In genomic region chr18:62438402-62438801, GRCh38 we compare ENCODE assay signal across 17 cellular contexts.
DNase-seq lines count a peak whose midpoint lies in the region; ATAC-seq and TF ChIP-seq lines count a peak whose summit lies in the region.
"Had no signal": no experiment of that assay in that cellular context is flagged by ENCODE, and none has a peak within 500 bp of the region (broad histone marks: within the 10 kb centered on the region; RNA-seq: fewer than 3 reads in every experiment).

No MANE protein-coding gene starts in this region.

- no peak for TF ChIP-seq EP300 in gastroesophageal sphincter (IDR thresholded peaks at IDR 0.05)

- no peaks in the 10 kb centered on the region for H3K36me3 Mint-ChIP-seq in endodermal cell (ENCODE audit: low read depth)

- WGBS in gastroesophageal sphincter (ENCODE audit: low coverage in 1 of 2), 2 donors: 89 to 96% methylated on average over 8 to 12 of the region's 12 CpGs
- WGBS in endodermal cell (ENCODE audit: insufficient coverage in 1 of 2, insufficient read length in 1 of 2), 2 experiments: 94 to 98% methylated on average over 11 to 12 of the region's 12 CpGs

- peak overlapping the region in 2 of 11 experiments; percentile 16 to 64; a peak in 3 of 22 replicates for H3K9ac ChIP-seq in BLaER1 treated with 17β-estradiol and CSF1 and Interleukin-3, amounts not matched to agents 10 nM and 100 nM
- H3K9ac ChIP-seq in endodermal cell (ENCODE audit: extremely low read depth, low read length, poor library complexity, severe bottlenecking): no peak overlapping the region

- no peak overlapping the region for H3K4me3 Mint-ChIP-seq in endodermal cell
- H3K4me3 Mint-ChIP-seq: T-helper 2 cell treated with Interferon-gamma antibody and Interleukin-4, amounts not matched to agents 5 μg/mL and 100 μg/mL, for 36 hours had no signal

- H3K27ac ChIP-seq in BLaER1 treated with 17β-estradiol and CSF1 and Interleukin-3, amounts not matched to agents 10 nM and 100 nM: peak overlapping the region in 9 of 11 experiments; percentile 46 to 72 (median 63); a peak in 12 of 22 replicates
- H3K27ac ChIP-seq in RWPE2 (ENCODE audit: poor library complexity, severe bottlenecking) (peak overlapping the region; percentile 83), gastroesophageal sphincter (peak overlapping the region in 3 of 4 donors; percentile 69 to 76 (median 72)), skin epidermis (peak overlapping the region in 11 of 21 experiments; percentile 41 to 86 (median 67)), endodermal cell (ENCODE audit: low read depth, low read length) (no peak overlapping the region)

- H3K4me2 ChIP-seq in BLaER1 treated with 17β-estradiol and CSF1 and Interleukin-3, amounts not matched to agents 10 nM and 100 nM: peak overlapping the region; percentile 62 to 83 (median 78)
- H3K4me2 ChIP-seq: hepatocyte had no signal

- TF ChIP-seq POLR2A in gastroesophageal sphincter (IDR thresholded peaks at IDR 0.05): no peak

- no peak for ATAC-seq in RWPE2 (ENCODE audit: low read depth)
- no peak for ATAC-seq in gastroesophageal sphincter

- no peaks in the 10 kb centered on the region for H3K27me3 ChIP-seq in BLaER1 treated with 17β-estradiol and CSF1 and Interleukin-3, amounts not matched to agents 10 nM and 100 nM
- H3K27me3 ChIP-seq in RWPE2 (ENCODE audit: insufficient read depth, poor library complexity, severe bottlenecking) (no peaks in the 10 kb centered on the region), gastroesophageal sphincter (no peaks in the 10 kb centered on the region), endodermal cell (ENCODE audit: control insufficient read depth, insufficient read depth, low read length, poor library complexity, severe bottlenecking) (no peaks in the 10 kb centered on the region)
- H3K27me3 ChIP-seq: dorsolateral prefrontal cortex, hepatocyte, pancreas had no signal

- peaks cover 25 to 33% (median 29%) of the 10 kb centered on the region in 10 experiments for H3K4me1 ChIP-seq in BLaER1 treated with 17β-estradiol and CSF1 and Interleukin-3, amounts not matched to agents 10 nM and 100 nM
- H3K4me1 ChIP-seq in RWPE2 (ENCODE audit: insufficient read depth, poor library complexity, severe bottlenecking) (peaks cover 12% of the 10 kb centered on the region), gastroesophageal sphincter (peaks cover 0 to 39% (median 14%) of the 10 kb centered on the region in 3 donors), endodermal cell (ENCODE audit: control insufficient read depth, insufficient read depth, low read length) (no peaks in the 10 kb centered on the region)
- H3K4me1 ChIP-seq: Caco-2, pancreas had no signal

- peaks cover 10% of the 10 kb centered on the region for H3K4me1 Mint-ChIP-seq in endodermal cell

- H4K20me1 ChIP-seq in BLaER1 treated with 17β-estradiol and CSF1 and Interleukin-3, amounts not matched to agents 10 nM and 100 nM: no peaks in the 10 kb centered on the region

- DNase-seq in RWPE2 (ENCODE audit: low spot score) (no peak), SIG-M5 treated with dmso at 0.1 percent for 504 hours (lab: John Stamatoyannopoulos, UW; ENCODE audit: unreplicated experiment) (no peak), NK-92 (lab: John Stamatoyannopoulos, UW; ENCODE audit: unreplicated experiment) (no peak), endodermal cell (no peak)
- DNase-seq in activated effector memory CD4-positive, alpha-beta T cell treated with anti-CD3 and anti-CD28 coated beads, Interleukin-2, amount 50 U/mL, for 16 hours: no peak
- DNase-seq: Caco-2; dorsolateral prefrontal cortex; GOT3; kidney glomerular epithelial cell; pancreas; SHP77 treated with DMSO at 0.1 percent for 48 hours; stimulated activated naive CD4-positive, alpha-beta T cell had no signal

- TF ChIP-seq CTCF in RWPE2 (IDR thresholded peaks at IDR 0.05; ENCODE audit: poor library complexity, severe bottlenecking): no peak
- TF ChIP-seq CTCF in gastroesophageal sphincter (IDR thresholded peaks at IDR 0.05): no peak
- no peak for TF ChIP-seq CTCF in endodermal cell (conservative IDR thresholded peaks at IDR 0.05)

- no peak overlapping the region for H3K4me3 ChIP-seq in BLaER1 treated with 17β-estradiol and CSF1 and Interleukin-3, amounts not matched to agents 10 nM and 100 nM
- H3K4me3 ChIP-seq in RWPE2 (ENCODE audit: severe bottlenecking): no peak overlapping the region
- H3K4me3 ChIP-seq in gastroesophageal sphincter: no peak overlapping the region
- no peak overlapping the region for H3K4me3 ChIP-seq in skin epidermis
- H3K4me3 ChIP-seq in endodermal cell (ENCODE audit: low read length): no peak overlapping the region
- H3K4me3 ChIP-seq: dorsolateral prefrontal cortex, hepatocyte, pancreas had no signal

- H3K36me3 ChIP-seq in BLaER1 treated with 17β-estradiol and CSF1 and Interleukin-3, amounts not matched to agents 10 nM and 100 nM: no peaks in the 10 kb centered on the region
- H3K36me3 ChIP-seq in RWPE2 (ENCODE audit: low read depth): no peaks in the 10 kb centered on the region
- H3K36me3 ChIP-seq in gastroesophageal sphincter: no peaks in the 10 kb centered on the region
- H3K36me3 ChIP-seq in endodermal cell (ENCODE audit: control insufficient read depth, insufficient read depth, low read length): no peaks in the 10 kb centered on the region
- H3K36me3 ChIP-seq: pancreas had no signal

- H3K9me3 ChIP-seq in BLaER1 treated with 17β-estradiol and CSF1 and Interleukin-3, amounts not matched to agents 10 nM and 100 nM (replicated peaks in 1 of 11): peaks cover 0 to 13% (median 0%) of the 10 kb centered on the region in 11 experiments; a peak in 2 of 22 replicates
- no peaks in the 10 kb centered on the region for H3K9me3 ChIP-seq in RWPE2 (ENCODE audit: severe bottlenecking)
- H3K9me3 ChIP-seq in gastroesophageal sphincter: no peaks in the 10 kb centered on the region
- no peaks in the 10 kb centered on the region for H3K9me3 ChIP-seq in endodermal cell (ENCODE audit: control insufficient read depth, low read length)
- H3K9me3 ChIP-seq: Caco-2, pancreas had no signal

- H3K27ac Mint-ChIP-seq in endodermal cell: no peak overlapping the region
- H3K27ac Mint-ChIP-seq: T-helper 2 cell treated with Interferon-gamma antibody and Interleukin-4, amounts not matched to agents 5 μg/mL and 100 μg/mL, for 36 hours had no signal

- H3K27me3 Mint-ChIP-seq in endodermal cell (ENCODE audit: insufficient read depth): peaks cover 2% of the 10 kb centered on the region

- H3K9me3 Mint-ChIP-seq in endodermal cell: peaks cover 2% of the 10 kb centered on the region
- H3K9me3 Mint-ChIP-seq: T-helper 2 cell treated with Interferon-gamma antibody and Interleukin-4, amounts not matched to agents 5 μg/mL and 100 μg/mL, for 36 hours had no signal
